Comparison of ENCODE assay signal across 30 cellular contexts in genomic region chr15:66870880-66871388, GRCh38.
"Had no signal": no experiment of that assay in that cellular context is flagged by ENCODE, and none has a peak within 500 bp of the region (broad histone marks: within the 10 kb centered on the region; RNA-seq: fewer than 3 reads in every experiment).

No MANE protein-coding gene starts in this region.

- H3K9me3 Mint-ChIP-seq: natural killer cell treated with Interleukin-12 subunit alpha and Interleukin-12 subunit beta and Interleukin-15 and Interleukin-18, amount 100 ng/mL, for 72 hours; nephron progenitor cell; neural crest cell; stimulated activated effector memory CD8-positive, alpha-beta T cell treated with anti-CD3 and anti-CD28 coated beads, Interleukin-12 subunit alpha, Interleukin-12 subunit beta, amount 100 ng/mL, for 72 hours; stimulated activated naive CD8-positive, alpha-beta T cell treated with anti-CD3 and anti-CD28 coated beads, Interleukin-15, Interleukin-2, amounts not matched to agents 100 ng/mL and 50 ng/mL, for 24 hours had no signal

- H3K4me3 Mint-ChIP-seq: naive thymus-derived CD8-positive, alpha-beta T cell; natural killer cell treated with Interleukin-12 subunit alpha and Interleukin-12 subunit beta and Interleukin-15 and Interleukin-18, amount 100 ng/mL, for 72 hours; nephron progenitor cell; neural crest cell; stimulated activated effector memory CD8-positive, alpha-beta T cell treated with anti-CD3 and anti-CD28 coated beads, Interleukin-12 subunit alpha, Interleukin-12 subunit beta, amount 100 ng/mL, for 72 hours; stimulated activated naive B cell treated with anti-CD40 and anti-IgM and Interleukin-4, amounts not matched to agents 10 μg/mL and 1 μg/mL and 100 μg/mL, for 72 hours; stimulated activated naive CD8-positive, alpha-beta T cell treated with anti-CD3 and anti-CD28 coated beads, Interleukin-15, Interleukin-2, amounts not matched to agents 100 ng/mL and 50 ng/mL, for 24 hours had no signal

- H3K9me3 ChIP-seq: neutrophil, psoas muscle, right lobe of liver, sigmoid colon, stomach, thoracic aorta, thyroid gland, upper lobe of left lung, vagina had no signal

- H3K36me3 Mint-ChIP-seq: natural killer cell treated with Interleukin-12 subunit alpha and Interleukin-12 subunit beta and Interleukin-15 and Interleukin-18, amount 100 ng/mL, for 72 hours had no signal

- H3K4me3 ChIP-seq: psoas muscle, right lobe of liver, sigmoid colon, stomach, thoracic aorta, thyroid gland, tibial nerve, upper lobe of left lung, vagina had no signal

- DNase-seq: naive thymus-derived CD8-positive, alpha-beta T cell; nephron progenitor cell; nucleus accumbens; posterior cingulate gyrus; psoas muscle; right cardiac atrium; small intestine; stimulated activated CD4-positive, alpha-beta T cell treated with anti-CD3 and anti-CD28 coated beads, Interleukin-15, amount 100 ng/mL, for 24 hours; stimulated activated CD4-positive, alpha-beta T cell treated with anti-CD3 and anti-CD28 coated beads, Interleukin-2, amount 100 ng/mL, for 24 hours; stimulated activated CD4-positive, alpha-beta T cell treated with anti-CD3 and anti-CD28 coated beads, Interleukin-2, amount 100 ng/mL, for 48 hours; stimulated activated CD4-positive, alpha-beta T cell treated with anti-CD3 and anti-CD28 coated beads, Interleukin-4, amount 100 ng/mL, for 24 hours; stimulated activated naive B cell treated with anti-CD40 and anti-IgM and Interleukin-4, amounts not matched to agents 10 μg/mL and 1 μg/mL and 100 μg/mL, for 72 hours; stimulated activated naive CD4-positive, alpha-beta T cell treated with Interleukin-2 at 50 U/mL for 16 hours; stomach; thyroid gland; trophoblast cell; upper lobe of left lung had no signal

- H3K27me3 ChIP-seq: right lobe of liver, sigmoid colon, stomach, thyroid gland, tibial nerve, upper lobe of left lung, vagina had no signal

- H3K4me1 ChIP-seq: parathyroid adenoma, psoas muscle, right lobe of liver, sigmoid colon, stomach, tibial nerve, vagina had no signal

- H3K4me1 Mint-ChIP-seq: neural crest cell; stimulated activated effector memory CD8-positive, alpha-beta T cell treated with anti-CD3 and anti-CD28 coated beads, Interleukin-12 subunit alpha, Interleukin-12 subunit beta, amount 100 ng/mL, for 72 hours had no signal

- FAIRE-seq: small intestine, urothelium cell line had no signal

- H3K79me2 ChIP-seq: parathyroid adenoma had no signal

- ATAC-seq: naive thymus-derived CD8-positive, alpha-beta T cell; natural killer cell treated with Interleukin-12 subunit alpha and Interleukin-12 subunit beta and Interleukin-15 and Interleukin-18, amount 100 ng/mL, for 72 hours; psoas muscle; right cardiac atrium; right lobe of liver; stimulated activated effector memory CD8-positive, alpha-beta T cell treated with anti-CD3 and anti-CD28 coated beads, Interleukin-12 subunit alpha, Interleukin-12 subunit beta, amount 100 ng/mL, for 72 hours; stimulated activated naive B cell treated with anti-CD40 and anti-IgM and Interleukin-4, amounts not matched to agents 10 μg/mL and 1 μg/mL and 100 μg/mL, for 72 hours had no signal

- H3K27ac Mint-ChIP-seq: naive thymus-derived CD8-positive, alpha-beta T cell; natural killer cell treated with Interleukin-12 subunit alpha and Interleukin-12 subunit beta and Interleukin-15 and Interleukin-18, amount 100 ng/mL, for 72 hours; nephron progenitor cell; progenitor cell of endocrine pancreas; stimulated activated effector memory CD8-positive, alpha-beta T cell treated with anti-CD3 and anti-CD28 coated beads, Interleukin-12 subunit alpha, Interleukin-12 subunit beta, amount 100 ng/mL, for 72 hours; stimulated activated naive B cell treated with anti-CD40 and anti-IgM and Interleukin-4, amounts not matched to agents 10 μg/mL and 1 μg/mL and 100 μg/mL, for 72 hours; stimulated activated naive CD8-positive, alpha-beta T cell treated with anti-CD3 and anti-CD28 coated beads, Interleukin-15, Interleukin-2, amounts not matched to agents 100 ng/mL and 50 ng/mL, for 24 hours had no signal

- H3K36me3 ChIP-seq: neutrophil, right lobe of liver, sigmoid colon, thoracic aorta, thyroid gland, tibial nerve, upper lobe of left lung, vagina had no signal

- H3K27ac ChIP-seq: neutrophil, parathyroid adenoma, psoas muscle, right lobe of liver, sigmoid colon, stomach, thoracic aorta, thyroid gland, tibial nerve, upper lobe of left lung, vagina had no signal
